In genomic region chrX:129754266-129755024, GRCh38 we compare ENCODE assay signal across 1 cellular context.
TF ChIP-seq lines count a peak whose summit lies in the region.

No MANE protein-coding gene starts in this region.

TF ChIP-seq in GM23338, 12 proteins besides CTCF, POLR2A, EP300 and RAD21 (continued from another document):
- TF ChIP-seq, protein P1, sequence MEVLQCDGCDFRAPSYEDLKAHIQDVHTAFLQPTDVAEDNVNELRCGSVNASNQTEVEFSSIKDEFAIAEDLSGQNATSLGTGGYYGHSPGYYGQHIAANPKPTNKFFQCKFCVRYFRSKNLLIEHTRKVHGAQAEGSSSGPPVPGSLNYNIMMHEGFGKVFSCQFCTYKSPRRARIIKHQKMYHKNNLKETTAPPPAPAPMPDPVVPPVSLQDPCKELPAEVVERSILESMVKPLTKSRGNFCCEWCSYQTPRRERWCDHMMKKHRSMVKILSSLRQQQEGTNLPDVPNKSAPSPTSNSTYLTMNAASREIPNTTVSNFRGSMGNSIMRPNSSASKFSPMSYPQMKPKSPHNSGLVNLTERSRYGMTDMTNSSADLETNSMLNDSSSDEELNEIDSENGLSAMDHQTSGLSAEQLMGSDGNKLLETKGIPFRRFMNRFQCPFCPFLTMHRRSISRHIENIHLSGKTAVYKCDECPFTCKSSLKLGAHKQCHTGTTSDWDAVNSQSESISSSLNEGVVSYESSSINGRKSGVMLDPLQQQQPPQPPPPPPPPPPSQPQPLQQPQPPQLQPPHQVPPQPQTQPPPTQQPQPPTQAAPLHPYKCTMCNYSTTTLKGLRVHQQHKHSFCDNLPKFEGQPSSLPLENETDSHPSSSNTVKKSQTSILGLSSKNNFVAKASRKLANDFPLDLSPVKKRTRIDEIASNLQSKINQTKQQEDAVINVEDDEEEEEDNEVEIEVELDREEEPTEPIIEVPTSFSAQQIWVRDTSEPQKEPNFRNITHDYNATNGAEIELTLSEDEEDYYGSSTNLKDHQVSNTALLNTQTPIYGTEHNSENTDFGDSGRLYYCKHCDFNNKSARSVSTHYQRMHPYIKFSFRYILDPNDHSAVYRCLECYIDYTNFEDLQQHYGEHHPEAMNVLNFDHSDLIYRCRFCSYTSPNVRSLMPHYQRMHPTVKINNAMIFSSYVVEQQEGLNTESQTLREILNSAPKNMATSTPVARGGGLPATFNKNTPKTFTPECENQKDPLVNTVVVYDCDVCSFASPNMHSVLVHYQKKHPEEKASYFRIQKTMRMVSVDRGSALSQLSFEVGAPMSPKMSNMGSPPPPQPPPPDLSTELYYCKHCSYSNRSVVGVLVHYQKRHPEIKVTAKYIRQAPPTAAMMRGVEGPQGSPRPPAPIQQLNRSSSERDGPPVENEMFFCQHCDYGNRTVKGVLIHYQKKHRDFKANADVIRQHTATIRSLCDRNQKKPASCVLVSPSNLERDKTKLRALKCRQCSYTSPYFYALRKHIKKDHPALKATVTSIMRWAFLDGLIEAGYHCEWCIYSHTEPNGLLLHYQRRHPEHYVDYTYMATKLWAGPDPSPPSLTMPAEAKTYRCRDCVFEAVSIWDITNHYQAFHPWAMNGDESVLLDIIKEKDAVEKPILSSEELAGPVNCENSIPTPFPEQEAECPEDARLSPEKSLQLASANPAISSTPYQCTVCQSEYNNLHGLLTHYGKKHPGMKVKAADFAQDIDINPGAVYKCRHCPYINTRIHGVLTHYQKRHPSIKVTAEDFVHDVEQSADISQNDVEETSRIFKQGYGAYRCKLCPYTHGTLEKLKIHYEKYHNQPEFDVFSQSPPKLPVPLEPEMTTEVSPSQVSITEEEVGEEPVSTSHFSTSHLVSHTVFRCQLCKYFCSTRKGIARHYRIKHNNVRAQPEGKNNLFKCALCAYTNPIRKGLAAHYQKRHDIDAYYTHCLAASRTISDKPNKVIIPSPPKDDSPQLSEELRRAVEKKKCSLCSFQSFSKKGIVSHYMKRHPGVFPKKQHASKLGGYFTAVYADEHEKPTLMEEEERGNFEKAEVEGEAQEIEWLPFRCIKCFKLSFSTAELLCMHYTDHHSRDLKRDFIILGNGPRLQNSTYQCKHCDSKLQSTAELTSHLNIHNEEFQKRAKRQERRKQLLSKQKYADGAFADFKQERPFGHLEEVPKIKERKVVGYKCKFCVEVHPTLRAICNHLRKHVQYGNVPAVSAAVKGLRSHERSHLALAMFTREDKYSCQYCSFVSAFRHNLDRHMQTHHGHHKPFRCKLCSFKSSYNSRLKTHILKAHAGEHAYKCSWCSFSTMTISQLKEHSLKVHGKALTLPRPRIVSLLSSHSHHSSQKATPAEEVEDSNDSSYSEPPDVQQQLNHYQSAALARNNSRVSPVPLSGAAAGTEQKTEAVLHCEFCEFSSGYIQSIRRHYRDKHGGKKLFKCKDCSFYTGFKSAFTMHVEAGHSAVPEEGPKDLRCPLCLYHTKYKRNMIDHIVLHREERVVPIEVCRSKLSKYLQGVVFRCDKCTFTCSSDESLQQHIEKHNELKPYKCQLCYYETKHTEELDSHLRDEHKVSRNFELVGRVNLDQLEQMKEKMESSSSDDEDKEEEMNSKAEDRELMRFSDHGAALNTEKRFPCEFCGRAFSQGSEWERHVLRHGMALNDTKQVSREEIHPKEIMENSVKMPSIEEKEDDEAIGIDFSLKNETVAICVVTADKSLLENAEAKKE (CRISPR knock-in tag; IDR thresholded peaks at IDR 0.05), result no peak
- TF ChIP-seq EZH2phosphoT487 (IDR thresholded peaks at IDR 0.05; ENCODE audit: unreplicated experiment) (no peak), EZH2 (IDR thresholded peaks at IDR 0.05; ENCODE audit: low read depth, unreplicated experiment) (no peak), CREB1 (CRISPR knock-in tag; IDR thresholded peaks at IDR 0.05; ENCODE audit: low read depth) (no peak), NANOG (IDR thresholded peaks at IDR 0.05; ENCODE audit: borderline replicate concordance) (no peak), ZNF331 (CRISPR knock-in tag; IDR thresholded peaks at IDR 0.05; ENCODE audit: low read depth) (no peak), JUNB (IDR thresholded peaks at IDR 0.05; ENCODE audit: unreplicated experiment) (no peak), ZNF114 (CRISPR knock-in tag; IDR thresholded peaks at IDR 0.05) (no peak), REST (IDR thresholded peaks at IDR 0.05; ENCODE audit: unreplicated experiment) (no peak)
- TF ChIP-seq, protein P2, sequence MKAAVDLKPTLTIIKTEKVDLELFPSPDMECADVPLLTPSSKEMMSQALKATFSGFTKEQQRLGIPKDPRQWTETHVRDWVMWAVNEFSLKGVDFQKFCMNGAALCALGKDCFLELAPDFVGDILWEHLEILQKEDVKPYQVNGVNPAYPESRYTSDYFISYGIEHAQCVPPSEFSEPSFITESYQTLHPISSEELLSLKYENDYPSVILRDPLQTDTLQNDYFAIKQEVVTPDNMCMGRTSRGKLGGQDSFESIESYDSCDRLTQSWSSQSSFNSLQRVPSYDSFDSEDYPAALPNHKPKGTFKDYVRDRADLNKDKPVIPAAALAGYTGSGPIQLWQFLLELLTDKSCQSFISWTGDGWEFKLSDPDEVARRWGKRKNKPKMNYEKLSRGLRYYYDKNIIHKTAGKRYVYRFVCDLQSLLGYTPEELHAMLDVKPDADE (IDR thresholded peaks at IDR 0.05), result no peak
